30 cellular contexts compared by ENCODE assay signal in genomic region chr17:19973146-19973545, GRCh38.
"Had no signal": no experiment of that assay in that cellular context is flagged by ENCODE, and none has a peak within 500 bp of the region (broad histone marks: within the 10 kb centered on the region; RNA-seq: fewer than 3 reads in every experiment).

No MANE protein-coding gene starts in this region.

- H3K9me3 ChIP-seq: ascending aorta, psoas muscle, sigmoid colon, suprapubic skin, tibial artery had no signal

- H3K27me3 Mint-ChIP-seq: activated CD8-positive, alpha-beta memory T cell treated with anti-CD3 and anti-CD28 coated beads, Interleukin-2, amount 10 ng/mL, durations not matched to agents 7 days and 5 days; activated naive CD4-positive, alpha-beta T cell treated with anti-CD3 and anti-CD28 coated beads, Interleukin-2, amount 10 ng/mL, durations not matched to agents 7 days and 5 days; brain; naive thymus-derived CD8-positive, alpha-beta T cell; stimulated activated memory B cell treated with anti-CD40 and anti-IgM and Interleukin-4, amounts not matched to agents 10 μg/mL and 1 μg/mL and 100 μg/mL, for 72 hours; T-cell had no signal

- H2AFZ ChIP-seq: parathyroid adenoma had no signal

- H3K4me3 Mint-ChIP-seq: activated CD8-positive, alpha-beta memory T cell treated with anti-CD3 and anti-CD28 coated beads, Interleukin-2, amount 10 ng/mL, durations not matched to agents 7 days and 5 days; activated naive CD4-positive, alpha-beta T cell treated with anti-CD3 and anti-CD28 coated beads, Interleukin-2, amount 10 ng/mL, durations not matched to agents 7 days and 5 days; stimulated activated memory B cell treated with anti-CD40 and anti-IgM and Interleukin-4, amounts not matched to agents 10 μg/mL and 1 μg/mL and 100 μg/mL, for 72 hours; T-helper 2 cell treated with Interferon-gamma antibody and Interleukin-4, amounts not matched to agents 5 μg/mL and 100 μg/mL, for 36 hours had no signal

- H3K27ac Mint-ChIP-seq: activated CD8-positive, alpha-beta memory T cell treated with anti-CD3 and anti-CD28 coated beads, Interleukin-2, amount 10 ng/mL, durations not matched to agents 7 days and 5 days; activated naive CD4-positive, alpha-beta T cell treated with anti-CD3 and anti-CD28 coated beads, Interleukin-2, amount 10 ng/mL, durations not matched to agents 7 days and 5 days; brain; stimulated activated memory B cell treated with anti-CD40 and anti-IgM and Interleukin-4, amounts not matched to agents 10 μg/mL and 1 μg/mL and 100 μg/mL, for 72 hours; T-helper 2 cell treated with Interferon-gamma antibody and Interleukin-4, amounts not matched to agents 5 μg/mL and 100 μg/mL, for 36 hours had no signal

- H3K9ac ChIP-seq: parathyroid adenoma had no signal

- ATAC-seq: activated CD8-positive, alpha-beta memory T cell treated with anti-CD3 and anti-CD28 coated beads, Interleukin-2, amount 10 ng/mL, durations not matched to agents 7 days and 5 days; left colon; naive thymus-derived CD8-positive, alpha-beta T cell; psoas muscle; stimulated activated memory B cell treated with anti-CD40 and anti-IgM and Interleukin-4, amounts not matched to agents 10 μg/mL and 1 μg/mL and 100 μg/mL, for 72 hours; T-cell had no signal

- H3K27ac ChIP-seq: ascending aorta, cardiac muscle cell, parathyroid adenoma, psoas muscle, sigmoid colon, suprapubic skin, tibial artery had no signal

- H3K9me3 Mint-ChIP-seq: activated naive CD4-positive, alpha-beta T cell treated with anti-CD3 and anti-CD28 coated beads, Interleukin-2, amount 10 ng/mL, durations not matched to agents 7 days and 5 days; naive thymus-derived CD8-positive, alpha-beta T cell; neural crest cell; stimulated activated memory B cell treated with anti-CD40 and anti-IgM and Interleukin-4, amounts not matched to agents 10 μg/mL and 1 μg/mL and 100 μg/mL, for 72 hours; T-cell; T-helper 2 cell treated with Interferon-gamma antibody and Interleukin-4, amounts not matched to agents 5 μg/mL and 100 μg/mL, for 36 hours had no signal

- DNase-seq: activated CD4-positive, alpha-beta T cell treated with anti-CD3 and anti-CD28 coated beads for 48 hours; activated CD4-positive, alpha-beta T cell treated with anti-CD3 and anti-CD28 coated beads, Interleukin-2, amount 50 U/mL, for 48 hours; activated CD4-positive, CD25-positive, alpha-beta regulatory T cell; activated CD8-positive, alpha-beta memory T cell treated with anti-CD3 and anti-CD28 coated beads, Interleukin-2, amount 10 ng/mL, durations not matched to agents 7 days and 5 days; activated effector memory CD4-positive, alpha-beta T cell treated with anti-CD3 and anti-CD28 coated beads, Interleukin-2, amount 50 U/mL, for 16 hours; activated naive CD4-positive, alpha-beta T cell treated with anti-CD3 and anti-CD28 coated beads, Interleukin-2, amount 10 ng/mL, durations not matched to agents 7 days and 5 days; cortex of kidney; foreskin fibroblast; head of caudate nucleus; hippocampal formation; kidney; left colon; mammary epithelial cell; naive thymus-derived CD8-positive, alpha-beta T cell; occipital lobe; psoas muscle; sigmoid colon; small intestine; stimulated activated CD4-positive, alpha-beta T cell treated with anti-CD3 and anti-CD28 coated beads, Interleukin-4, amount 100 ng/mL, for 4 hours; stimulated activated CD8-positive, alpha-beta memory T cell treated with anti-CD3 and anti-CD28 coated beads, Interleukin-4, amount 100 ng/mL, for 48 hours; T-cell; tibial artery had no signal

- H3K4me3 ChIP-seq: ascending aorta, cardiac muscle cell, psoas muscle, sigmoid colon, suprapubic skin, tibial artery had no signal

- H3K27me3 ChIP-seq: ascending aorta, cardiac muscle cell, sigmoid colon, suprapubic skin, tibial artery had no signal
